In genomic region chr2:14492920-14493503, GRCh38 we compare ENCODE assay signal across 15 cellular contexts.
A peak's percentile ranks its signal among the peaks of the same experiment; 100 is the strongest.
DNase-seq lines count a peak whose midpoint lies in the region; ATAC-seq lines count a peak whose summit lies in the region.
"Had no signal": no experiment of that assay in that cellular context is flagged by ENCODE, and none has a peak within 500 bp of the region (broad histone marks: within the 10 kb centered on the region; RNA-seq: fewer than 3 reads in every experiment).

No MANE protein-coding gene starts in this region.

- peak; percentile 72 for DNase-seq in AG20443 (ENCODE audit: low spot score)
- peak; percentile 61 for DNase-seq in MG63
- peak; percentile 74 for DNase-seq in dedifferentiated amniotic fluid mesenchymal stem cell (ENCODE audit: extremely low spot score)
- peak; percentile 49 to 89 for DNase-seq in lung microvascular endothelial cell (ENCODE audit: low read depth in 2 of 2)
- no peak for DNase-seq in T-helper 2 cell
- no peak for DNase-seq in SKM-1 treated with dmso at 0.1 percent for 144 hours (lab: John Stamatoyannopoulos, UW; ENCODE audit: unreplicated experiment)
- DNase-seq: activated CD4-positive, alpha-beta T cell treated with anti-CD3 and anti-CD28 coated beads for 4 hours; activated naive CD4-positive, alpha-beta T cell; CD4-positive, alpha-beta T cell; effector memory CD8-positive, alpha-beta T cell; NCI-H226; SHP77; tibial artery had no signal

- no peak overlapping the region for H3K4me3 ChIP-seq in MG63
- H3K4me3 ChIP-seq: tibial artery had no signal

- H3K27me3 ChIP-seq in MG63 = no peaks in the 10 kb centered on the region
- H3K27me3 ChIP-seq: tibial artery had no signal

- H3K36me3 ChIP-seq in MG63 = no peaks in the 10 kb centered on the region
- H3K36me3 ChIP-seq: tibial artery had no signal

- ATAC-seq in HG02623 (IDR thresholded peaks at IDR 0.05; ENCODE audit: unreplicated experiment) = no peak
- ATAC-seq in GM19035 (IDR thresholded peaks at IDR 0.05; ENCODE audit: unreplicated experiment) = no peak
- ATAC-seq: effector memory CD8-positive, alpha-beta T cell had no signal

- H3K9me3 ChIP-seq in MG63 = no peaks in the 10 kb centered on the region
- H3K9me3 ChIP-seq: tibial artery had no signal

Comparison
In these comparisons a context has a peak if more than half of its experiments do, and no peak if none do; other contexts are left out.
1. DNase-seq: peak in AG20443 (single experiment), MG63 (single experiment), dedifferentiated amniotic fluid mesenchymal stem cell (single experiment) and lung microvascular endothelial cell (2 of 2); none in T-helper 2 cell (0 of 5) and SKM-1 treated with dmso at 0.1 percent for 144 hours (single experiment).